10 cellular contexts compared by ENCODE assay signal in the genomic region with DNA sequence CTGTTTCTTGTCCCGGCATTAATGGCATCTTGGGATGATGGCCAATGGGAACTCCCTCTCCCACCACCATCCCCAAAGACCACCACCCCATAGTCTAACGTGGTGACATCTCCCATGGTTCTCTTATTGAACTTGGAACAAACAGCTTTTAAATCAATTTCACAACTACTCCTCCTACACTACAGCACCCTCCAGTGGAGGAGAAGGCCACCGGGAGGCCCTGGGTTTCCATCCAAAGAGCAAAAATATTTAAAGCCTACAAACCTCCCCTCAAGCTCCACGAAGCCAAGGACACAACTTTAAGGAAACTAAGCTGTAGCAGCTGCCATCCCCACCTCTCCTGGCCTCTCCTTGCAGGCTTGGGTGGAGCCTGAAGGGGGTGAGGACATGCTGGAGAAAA.
A peak's percentile ranks its signal among the peaks of the same experiment; 100 is the strongest.
DNase-seq lines count a peak whose midpoint lies in the region; ATAC-seq and TF ChIP-seq lines count a peak whose summit lies in the region.
"Had no signal": no experiment of that assay in that cellular context is flagged by ENCODE, and none has a peak within 500 bp of the region (broad histone marks: within the 10 kb centered on the region; RNA-seq: fewer than 3 reads in every experiment).

No MANE protein-coding gene starts in this region.

- H3K4me3 ChIP-seq in MM.1S (ENCODE audit: low read length) (no peak overlapping the region), dorsolateral prefrontal cortex (no peak overlapping the region)

- no peaks in the 10 kb centered on the region for H3K36me3 ChIP-seq in MM.1S (replicated peaks; ENCODE audit: insufficient read depth, low read length)

- H3K9me3 Mint-ChIP-seq in chondrocyte (ENCODE audit: low read depth) (no peaks in the 10 kb centered on the region), osteocyte (ENCODE audit: unreplicated experiment) (no peaks in the 10 kb centered on the region)
- H3K9me3 Mint-ChIP-seq in activated naive CD4-positive, alpha-beta T cell treated with anti-CD3 and anti-CD28 coated beads, Interleukin-2, amount 50 U/mL, for 72 hours, result no peaks in the 10 kb centered on the region

- no peaks in the 10 kb centered on the region for H3F3A ChIP-seq in MM.1S (ENCODE audit: insufficient read depth, low read length)

- no peak overlapping the region for H3K27ac Mint-ChIP-seq in chondrocyte (ENCODE audit: unreplicated experiment)
- H3K27ac Mint-ChIP-seq in osteocyte (ENCODE audit: unreplicated experiment), result no peak overlapping the region
- H3K27ac Mint-ChIP-seq in activated naive CD4-positive, alpha-beta T cell treated with anti-CD3 and anti-CD28 coated beads, Interleukin-2, amount 50 U/mL, for 72 hours, result no peak overlapping the region

- no peaks in the 10 kb centered on the region for H3K9me3 ChIP-seq in MM.1S (replicated peaks; ENCODE audit: insufficient read depth, low read length)

- H3K27ac ChIP-seq in MM.1S (ENCODE audit: low read length) (no peak overlapping the region), dorsolateral prefrontal cortex (no peak overlapping the region)
- H3K27ac ChIP-seq: parathyroid adenoma had no signal

- no peaks in the 10 kb centered on the region for H3K4me1 Mint-ChIP-seq in chondrocyte (ENCODE audit: low read depth)
- no peaks in the 10 kb centered on the region for H3K4me1 Mint-ChIP-seq in osteocyte (ENCODE audit: unreplicated experiment)

- peak; percentile 42 for TF ChIP-seq CTCF in GM10266 (IDR thresholded peaks at IDR 0.05; ENCODE audit: control insufficient read depth, insufficient read depth, low read depth, missing control alignments)
- peak; percentile 35 for TF ChIP-seq CTCF in MM.1S (IDR thresholded peaks at IDR 0.05; ENCODE audit: low read length)
- TF ChIP-seq CTCF in chondrocyte (IDR thresholded peaks at IDR 0.05), result peak; percentile 74
- TF ChIP-seq CTCF in osteocyte (IDR thresholded peaks at IDR 0.05), result peak; percentile 56
- TF ChIP-seq CTCF in dorsolateral prefrontal cortex (IDR thresholded peaks at IDR 0.05 in 54 of 56, conservative IDR thresholded peaks at IDR 0.05 in 2 of 56; ENCODE audit: low read depth in 1 of 56, partially characterized antibody in 56 of 56), result peak in 1 of 56 donors; percentile 20

- H3K27me3 Mint-ChIP-seq in chondrocyte (ENCODE audit: low read depth), result peaks cover 14% of the 10 kb centered on the region
- peaks cover 47% of the 10 kb centered on the region for H3K27me3 Mint-ChIP-seq in osteocyte (ENCODE audit: unreplicated experiment)

- H3K4me2 ChIP-seq in MM.1S (ENCODE audit: low read depth, low read length), result no peak overlapping the region

- DNase-seq in GM10266 (ENCODE audit: extremely low spot score) (no peak), MM.1S (no peak), chondrocyte (ENCODE audit: low spot score) (no peak), osteocyte (ENCODE audit: extremely low spot score, unreplicated experiment) (no peak), dorsolateral prefrontal cortex (no peak)
- DNase-seq in activated naive CD4-positive, alpha-beta T cell treated with anti-CD3 and anti-CD28 coated beads, Interleukin-2, amount 50 U/mL, for 72 hours (ENCODE audit: low spot score in 2 of 2), result no peak
- DNase-seq: effector CD4-positive, alpha-beta T cell; T-helper 9 cell had no signal

- no peak overlapping the region for H2AFZ ChIP-seq in MM.1S (ENCODE audit: low read length)
- H2AFZ ChIP-seq: parathyroid adenoma had no signal

- no peak overlapping the region for H3K4me3 Mint-ChIP-seq in chondrocyte (ENCODE audit: unreplicated experiment)
- H3K4me3 Mint-ChIP-seq in osteocyte (ENCODE audit: unreplicated experiment), result no peak overlapping the region

- no peaks in the 10 kb centered on the region for H3K79me2 ChIP-seq in MM.1S (ENCODE audit: low read length)
- H3K79me2 ChIP-seq: parathyroid adenoma had no signal

- no peaks in the 10 kb centered on the region for H4K20me1 ChIP-seq in MM.1S (ENCODE audit: insufficient read depth, low read length)

- no peaks in the 10 kb centered on the region for H3K9me2 ChIP-seq in MM.1S (replicated peaks; ENCODE audit: insufficient read depth, low read length)

- no peaks in the 10 kb centered on the region for H3K36me3 Mint-ChIP-seq in chondrocyte (ENCODE audit: low read depth)
- H3K36me3 Mint-ChIP-seq in osteocyte (ENCODE audit: unreplicated experiment), result no peaks in the 10 kb centered on the region
- H3K36me3 Mint-ChIP-seq in activated naive CD4-positive, alpha-beta T cell treated with anti-CD3 and anti-CD28 coated beads, Interleukin-2, amount 50 U/mL, for 72 hours, result no peaks in the 10 kb centered on the region

- intact Hi-C loops in dorsolateral prefrontal cortex (cut with DNase I), result no loop called here

- H3K27me3 ChIP-seq in MM.1S (replicated peaks; ENCODE audit: insufficient read depth, low read length) (no peaks in the 10 kb centered on the region), dorsolateral prefrontal cortex (peaks cover 0 to 2% (median 0%) of the 10 kb centered on the region in 45 donors)

- no peaks in the 10 kb centered on the region for H3K4me1 ChIP-seq in MM.1S (ENCODE audit: low read length)
- H3K4me1 ChIP-seq: parathyroid adenoma had no signal

- no peak overlapping the region for H3K9ac ChIP-seq in MM.1S (ENCODE audit: low read length)
- H3K9ac ChIP-seq: parathyroid adenoma had no signal

- no peak for ATAC-seq in activated naive CD4-positive, alpha-beta T cell treated with anti-CD3 and anti-CD28 coated beads, Interleukin-2, amount 50 U/mL, for 72 hours
- no peak for ATAC-seq in GM18861 (IDR thresholded peaks at IDR 0.05; ENCODE audit: unreplicated experiment)
